1 cellular context compared by ENCODE assay signal in the genomic region with DNA sequence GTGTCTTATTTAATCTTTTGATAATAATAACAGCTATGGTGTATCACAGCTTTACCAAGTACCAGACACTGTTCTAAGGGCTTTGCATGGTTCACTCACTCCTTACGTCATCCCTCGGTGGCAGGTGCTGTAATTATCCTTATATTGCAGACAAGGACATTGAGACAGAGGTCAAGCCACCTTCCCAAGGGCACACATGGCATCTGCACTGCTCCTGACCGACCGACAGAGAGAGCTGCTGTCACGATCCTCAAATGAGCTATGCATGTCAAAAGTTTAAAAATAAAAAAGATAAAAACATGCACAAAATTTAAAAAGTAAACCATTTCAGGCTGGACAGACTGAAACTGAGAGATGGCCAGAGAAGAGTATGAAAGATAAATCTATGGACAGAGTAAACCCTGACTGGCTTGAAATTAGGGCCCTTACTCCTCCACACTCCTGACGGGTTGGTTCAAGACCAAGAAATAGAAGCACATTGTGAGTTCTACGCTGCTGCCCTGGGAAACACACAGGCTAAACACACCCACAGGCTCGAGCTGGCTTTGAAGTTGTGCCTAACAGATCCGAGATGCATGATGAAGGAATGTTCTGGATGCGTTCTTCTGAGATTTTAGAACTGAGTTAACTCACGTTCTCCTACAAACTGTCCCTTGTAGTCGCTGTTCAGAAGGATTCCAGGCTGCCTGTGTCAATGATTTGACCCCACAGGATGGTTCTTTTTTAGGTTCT.
TF ChIP-seq lines count a peak whose summit lies in the region.

No MANE protein-coding gene starts in this region.

TF ChIP-seq in H1, 55 proteins besides CTCF, POLR2A, EP300 and RAD21:
- no peak for TF ChIP-seq GABPA (IDR thresholded peaks at IDR 0.05; ENCODE audit: borderline replicate concordance, insufficient read depth, low read length)
- TF ChIP-seq TBP (IDR thresholded peaks at IDR 0.05; ENCODE audit: low read depth, low read length) = no peak
- TF ChIP-seq, protein P1, sequence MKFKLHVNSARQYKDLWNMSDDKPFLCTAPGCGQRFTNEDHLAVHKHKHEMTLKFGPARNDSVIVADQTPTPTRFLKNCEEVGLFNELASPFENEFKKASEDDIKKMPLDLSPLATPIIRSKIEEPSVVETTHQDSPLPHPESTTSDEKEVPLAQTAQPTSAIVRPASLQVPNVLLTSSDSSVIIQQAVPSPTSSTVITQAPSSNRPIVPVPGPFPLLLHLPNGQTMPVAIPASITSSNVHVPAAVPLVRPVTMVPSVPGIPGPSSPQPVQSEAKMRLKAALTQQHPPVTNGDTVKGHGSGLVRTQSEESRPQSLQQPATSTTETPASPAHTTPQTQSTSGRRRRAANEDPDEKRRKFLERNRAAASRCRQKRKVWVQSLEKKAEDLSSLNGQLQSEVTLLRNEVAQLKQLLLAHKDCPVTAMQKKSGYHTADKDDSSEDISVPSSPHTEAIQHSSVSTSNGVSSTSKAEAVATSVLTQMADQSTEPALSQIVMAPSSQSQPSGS (IDR thresholded peaks at IDR 0.05; ENCODE audit: low read length) = no peak
- no peak for TF ChIP-seq HDAC2 (IDR thresholded peaks at IDR 0.05; ENCODE audit: borderline replicate concordance in 1 of 2, low read depth in 2 of 2, low read length in 2 of 2)
- TF ChIP-seq TAF7 (optimal IDR thresholded peaks at IDR 0.05; ENCODE audit: borderline replicate concordance, low read depth, low read length) = no peak
- TF ChIP-seq BACH1 (IDR thresholded peaks at IDR 0.05; ENCODE audit: low read length) = no peak
- TF ChIP-seq RBBP5 (IDR thresholded peaks at IDR 0.05; ENCODE audit: borderline replicate concordance, low read depth, low read length) = no peak
- TF ChIP-seq, protein P2, sequence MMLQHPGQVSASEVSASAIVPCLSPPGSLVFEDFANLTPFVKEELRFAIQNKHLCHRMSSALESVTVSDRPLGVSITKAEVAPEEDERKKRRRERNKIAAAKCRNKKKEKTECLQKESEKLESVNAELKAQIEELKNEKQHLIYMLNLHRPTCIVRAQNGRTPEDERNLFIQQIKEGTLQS (IDR thresholded peaks at IDR 0.05; ENCODE audit: insufficient read depth, low read depth, low read length) = no peak
- no peak for TF ChIP-seq JUND (IDR thresholded peaks at IDR 0.05; ENCODE audit: low read length)
- TF ChIP-seq TAF1 (IDR thresholded peaks at IDR 0.05; ENCODE audit: low read depth, low read length) = no peak
- no peak for TF ChIP-seq SP2 (IDR thresholded peaks at IDR 0.05; ENCODE audit: low read length)
- TF ChIP-seq SP1 (IDR thresholded peaks at IDR 0.05; ENCODE audit: low read depth, low read length) = no peak
- TF ChIP-seq TCF12 (IDR thresholded peaks at IDR 0.05; ENCODE audit: low read depth, low read length) = no peak
- TF ChIP-seq RFX5 (IDR thresholded peaks at IDR 0.05; ENCODE audit: borderline replicate concordance, low read depth, low read length) = no peak
- TF ChIP-seq SRF (IDR thresholded peaks at IDR 0.05; ENCODE audit: low read depth, low read length) = no peak
- no peak for TF ChIP-seq SIX5 (IDR thresholded peaks at IDR 0.05; ENCODE audit: low read depth, low read length)
- TF ChIP-seq SP4 (IDR thresholded peaks at IDR 0.05; ENCODE audit: low read length) = no peak
- no peak for TF ChIP-seq KDM4A (IDR thresholded peaks at IDR 0.05; ENCODE audit: low read depth, low read length, severe bottlenecking)
- TF ChIP-seq, protein P3, sequence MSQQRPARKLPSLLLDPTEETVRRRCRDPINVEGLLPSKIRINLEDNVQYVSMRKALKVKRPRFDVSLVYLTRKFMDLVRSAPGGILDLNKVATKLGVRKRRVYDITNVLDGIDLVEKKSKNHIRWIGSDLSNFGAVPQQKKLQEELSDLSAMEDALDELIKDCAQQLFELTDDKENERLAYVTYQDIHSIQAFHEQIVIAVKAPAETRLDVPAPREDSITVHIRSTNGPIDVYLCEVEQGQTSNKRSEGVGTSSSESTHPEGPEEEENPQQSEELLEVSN (IDR thresholded peaks at IDR 0.05) = no peak
- TF ChIP-seq, protein P4, sequence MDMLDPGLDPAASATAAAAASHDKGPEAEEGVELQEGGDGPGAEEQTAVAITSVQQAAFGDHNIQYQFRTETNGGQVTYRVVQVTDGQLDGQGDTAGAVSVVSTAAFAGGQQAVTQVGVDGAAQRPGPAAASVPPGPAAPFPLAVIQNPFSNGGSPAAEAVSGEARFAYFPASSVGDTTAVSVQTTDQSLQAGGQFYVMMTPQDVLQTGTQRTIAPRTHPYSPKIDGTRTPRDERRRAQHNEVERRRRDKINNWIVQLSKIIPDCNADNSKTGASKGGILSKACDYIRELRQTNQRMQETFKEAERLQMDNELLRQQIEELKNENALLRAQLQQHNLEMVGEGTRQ (IDR thresholded peaks at IDR 0.05; ENCODE audit: low read length) = no peak
